ENCODE assay signal across 1 cellular context in the genomic region with DNA sequence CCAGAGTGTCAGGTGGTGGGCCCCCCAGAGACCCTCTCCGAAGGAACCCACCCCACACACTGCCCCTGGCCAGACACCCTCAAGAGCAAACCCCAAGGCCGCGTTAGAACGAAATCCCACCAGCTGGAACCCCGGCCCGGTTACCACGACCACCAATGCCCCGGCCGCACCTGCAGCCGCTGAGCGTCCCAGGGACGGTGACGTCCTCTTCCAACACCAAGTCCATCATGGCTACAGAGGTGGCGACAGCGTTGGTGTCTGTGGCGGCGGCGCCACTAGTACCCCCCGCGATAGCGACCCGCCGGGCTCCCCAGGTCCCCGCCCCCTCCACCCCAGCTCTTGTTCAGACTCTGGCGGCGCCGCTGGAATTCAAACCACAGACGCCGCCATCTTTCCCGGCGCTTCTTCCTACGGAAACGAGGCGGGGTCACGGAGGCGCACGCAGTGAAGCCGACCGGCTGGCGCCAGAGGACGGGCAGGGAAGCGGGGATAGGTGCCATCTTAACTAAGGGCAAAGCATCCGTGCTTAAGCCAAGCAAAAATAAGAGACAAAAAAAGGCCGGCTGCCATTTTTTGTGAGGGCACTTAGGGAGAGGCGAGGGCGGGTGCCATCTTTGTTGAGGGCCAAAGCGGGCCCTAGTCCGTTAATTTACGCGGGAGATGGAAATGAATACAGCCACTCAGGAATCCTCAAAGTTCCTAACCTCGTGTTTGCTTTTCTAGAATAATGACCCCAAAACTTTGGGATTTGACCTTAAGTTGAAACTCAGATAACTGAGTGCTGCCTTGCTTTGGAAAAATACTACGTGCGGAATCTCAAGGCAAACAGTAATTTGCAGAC.
TF ChIP-seq lines count a peak whose summit lies in the region.

A gene (minus strand): TSS at position 418 of the 841 bp plus-strand sequence. CDS start 189 bp downstream, at position 229.

TF ChIP-seq in K562, 482 proteins besides CTCF, POLR2A, EP300 and RAD21 (continued from another document and continues in another):
- TF ChIP-seq NRF1 (conservative IDR thresholded peaks at IDR 0.05 in 1 of 2, IDR thresholded peaks at IDR 0.05 in 1 of 2) (peak; percentile 63 to 74), RBBP5 (IDR thresholded peaks at IDR 0.05; ENCODE audit: borderline replicate concordance, insufficient read depth, low read length, poor library complexity, severe bottlenecking) (peak; percentile 76), BDP1 (IDR thresholded peaks at IDR 0.05; ENCODE audit: insufficient read depth, insufficient read length) (no peak), CBFB (CRISPR knock-in tag; IDR thresholded peaks at IDR 0.05) (no peak), RNF2 (IDR thresholded peaks at IDR 0.05) (peak; percentile 54; the same call in 1 of the 2 replicates), ZNF174 (CRISPR knock-in tag; IDR thresholded peaks at IDR 0.05) (no peak), SP1 (CRISPR knock-in tag; IDR thresholded peaks at IDR 0.05) (peak; percentile 79), ZNF76 (CRISPR knock-in tag; IDR thresholded peaks at IDR 0.05; ENCODE audit: borderline replicate concordance) (no peak), NFRKB (IDR thresholded peaks at IDR 0.05; ENCODE audit: low read depth) (peak; percentile 99), ZNF184 (CRISPR knock-in tag; IDR thresholded peaks at IDR 0.05) (no peak), SNRNP70 (optimal IDR thresholded peaks at IDR 0.05; ENCODE audit: low read depth, low read length) (no peak), NR2C1 (IDR thresholded peaks at IDR 0.05) (peak; percentile 97), NR2C1 (tag; IDR thresholded peaks at IDR 0.05) (peak; percentile 98), ZNF274 (IDR thresholded peaks at IDR 0.05; ENCODE audit: borderline replicate concordance, low read depth, low read length) (no peak), EZH2 (IDR thresholded peaks at IDR 0.05; ENCODE audit: borderline replicate concordance, low read depth, low read length) (no peak), GATAD2A (IDR thresholded peaks at IDR 0.05) (no peak), TBL1XR1 (IDR thresholded peaks at IDR 0.05; ENCODE audit: low read length in 2 of 2) (0 out of 4 replicates have a peak, but pooled peaks of 1 of the 2 experiments have one; percentile 36), KDM2B (CRISPR knock-in tag; IDR thresholded peaks at IDR 0.05) (no peak)
- TF ChIP-seq, protein P1, sequence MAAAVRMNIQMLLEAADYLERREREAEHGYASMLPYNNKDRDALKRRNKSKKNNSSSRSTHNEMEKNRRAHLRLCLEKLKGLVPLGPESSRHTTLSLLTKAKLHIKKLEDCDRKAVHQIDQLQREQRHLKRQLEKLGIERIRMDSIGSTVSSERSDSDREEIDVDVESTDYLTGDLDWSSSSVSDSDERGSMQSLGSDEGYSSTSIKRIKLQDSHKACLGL (CRISPR knock-in tag; IDR thresholded peaks at IDR 0.05; ENCODE audit: borderline replicate concordance, poor library complexity, severe bottlenecking) = no peak
- TF ChIP-seq, protein P2, sequence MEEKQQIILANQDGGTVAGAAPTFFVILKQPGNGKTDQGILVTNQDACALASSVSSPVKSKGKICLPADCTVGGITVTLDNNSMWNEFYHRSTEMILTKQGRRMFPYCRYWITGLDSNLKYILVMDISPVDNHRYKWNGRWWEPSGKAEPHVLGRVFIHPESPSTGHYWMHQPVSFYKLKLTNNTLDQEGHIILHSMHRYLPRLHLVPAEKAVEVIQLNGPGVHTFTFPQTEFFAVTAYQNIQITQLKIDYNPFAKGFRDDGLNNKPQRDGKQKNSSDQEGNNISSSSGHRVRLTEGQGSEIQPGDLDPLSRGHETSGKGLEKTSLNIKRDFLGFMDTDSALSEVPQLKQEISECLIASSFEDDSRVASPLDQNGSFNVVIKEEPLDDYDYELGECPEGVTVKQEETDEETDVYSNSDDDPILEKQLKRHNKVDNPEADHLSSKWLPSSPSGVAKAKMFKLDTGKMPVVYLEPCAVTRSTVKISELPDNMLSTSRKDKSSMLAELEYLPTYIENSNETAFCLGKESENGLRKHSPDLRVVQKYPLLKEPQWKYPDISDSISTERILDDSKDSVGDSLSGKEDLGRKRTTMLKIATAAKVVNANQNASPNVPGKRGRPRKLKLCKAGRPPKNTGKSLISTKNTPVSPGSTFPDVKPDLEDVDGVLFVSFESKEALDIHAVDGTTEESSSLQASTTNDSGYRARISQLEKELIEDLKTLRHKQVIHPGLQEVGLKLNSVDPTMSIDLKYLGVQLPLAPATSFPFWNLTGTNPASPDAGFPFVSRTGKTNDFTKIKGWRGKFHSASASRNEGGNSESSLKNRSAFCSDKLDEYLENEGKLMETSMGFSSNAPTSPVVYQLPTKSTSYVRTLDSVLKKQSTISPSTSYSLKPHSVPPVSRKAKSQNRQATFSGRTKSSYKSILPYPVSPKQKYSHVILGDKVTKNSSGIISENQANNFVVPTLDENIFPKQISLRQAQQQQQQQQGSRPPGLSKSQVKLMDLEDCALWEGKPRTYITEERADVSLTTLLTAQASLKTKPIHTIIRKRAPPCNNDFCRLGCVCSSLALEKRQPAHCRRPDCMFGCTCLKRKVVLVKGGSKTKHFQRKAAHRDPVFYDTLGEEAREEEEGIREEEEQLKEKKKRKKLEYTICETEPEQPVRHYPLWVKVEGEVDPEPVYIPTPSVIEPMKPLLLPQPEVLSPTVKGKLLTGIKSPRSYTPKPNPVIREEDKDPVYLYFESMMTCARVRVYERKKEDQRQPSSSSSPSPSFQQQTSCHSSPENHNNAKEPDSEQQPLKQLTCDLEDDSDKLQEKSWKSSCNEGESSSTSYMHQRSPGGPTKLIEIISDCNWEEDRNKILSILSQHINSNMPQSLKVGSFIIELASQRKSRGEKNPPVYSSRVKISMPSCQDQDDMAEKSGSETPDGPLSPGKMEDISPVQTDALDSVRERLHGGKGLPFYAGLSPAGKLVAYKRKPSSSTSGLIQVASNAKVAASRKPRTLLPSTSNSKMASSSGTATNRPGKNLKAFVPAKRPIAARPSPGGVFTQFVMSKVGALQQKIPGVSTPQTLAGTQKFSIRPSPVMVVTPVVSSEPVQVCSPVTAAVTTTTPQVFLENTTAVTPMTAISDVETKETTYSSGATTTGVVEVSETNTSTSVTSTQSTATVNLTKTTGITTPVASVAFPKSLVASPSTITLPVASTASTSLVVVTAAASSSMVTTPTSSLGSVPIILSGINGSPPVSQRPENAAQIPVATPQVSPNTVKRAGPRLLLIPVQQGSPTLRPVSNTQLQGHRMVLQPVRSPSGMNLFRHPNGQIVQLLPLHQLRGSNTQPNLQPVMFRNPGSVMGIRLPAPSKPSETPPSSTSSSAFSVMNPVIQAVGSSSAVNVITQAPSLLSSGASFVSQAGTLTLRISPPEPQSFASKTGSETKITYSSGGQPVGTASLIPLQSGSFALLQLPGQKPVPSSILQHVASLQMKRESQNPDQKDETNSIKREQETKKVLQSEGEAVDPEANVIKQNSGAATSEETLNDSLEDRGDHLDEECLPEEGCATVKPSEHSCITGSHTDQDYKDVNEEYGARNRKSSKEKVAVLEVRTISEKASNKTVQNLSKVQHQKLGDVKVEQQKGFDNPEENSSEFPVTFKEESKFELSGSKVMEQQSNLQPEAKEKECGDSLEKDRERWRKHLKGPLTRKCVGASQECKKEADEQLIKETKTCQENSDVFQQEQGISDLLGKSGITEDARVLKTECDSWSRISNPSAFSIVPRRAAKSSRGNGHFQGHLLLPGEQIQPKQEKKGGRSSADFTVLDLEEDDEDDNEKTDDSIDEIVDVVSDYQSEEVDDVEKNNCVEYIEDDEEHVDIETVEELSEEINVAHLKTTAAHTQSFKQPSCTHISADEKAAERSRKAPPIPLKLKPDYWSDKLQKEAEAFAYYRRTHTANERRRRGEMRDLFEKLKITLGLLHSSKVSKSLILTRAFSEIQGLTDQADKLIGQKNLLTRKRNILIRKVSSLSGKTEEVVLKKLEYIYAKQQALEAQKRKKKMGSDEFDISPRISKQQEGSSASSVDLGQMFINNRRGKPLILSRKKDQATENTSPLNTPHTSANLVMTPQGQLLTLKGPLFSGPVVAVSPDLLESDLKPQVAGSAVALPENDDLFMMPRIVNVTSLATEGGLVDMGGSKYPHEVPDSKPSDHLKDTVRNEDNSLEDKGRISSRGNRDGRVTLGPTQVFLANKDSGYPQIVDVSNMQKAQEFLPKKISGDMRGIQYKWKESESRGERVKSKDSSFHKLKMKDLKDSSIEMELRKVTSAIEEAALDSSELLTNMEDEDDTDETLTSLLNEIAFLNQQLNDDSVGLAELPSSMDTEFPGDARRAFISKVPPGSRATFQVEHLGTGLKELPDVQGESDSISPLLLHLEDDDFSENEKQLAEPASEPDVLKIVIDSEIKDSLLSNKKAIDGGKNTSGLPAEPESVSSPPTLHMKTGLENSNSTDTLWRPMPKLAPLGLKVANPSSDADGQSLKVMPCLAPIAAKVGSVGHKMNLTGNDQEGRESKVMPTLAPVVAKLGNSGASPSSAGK (IDR thresholded peaks at IDR 0.05) = peak; percentile 98
- TF ChIP-seq, protein P3, sequence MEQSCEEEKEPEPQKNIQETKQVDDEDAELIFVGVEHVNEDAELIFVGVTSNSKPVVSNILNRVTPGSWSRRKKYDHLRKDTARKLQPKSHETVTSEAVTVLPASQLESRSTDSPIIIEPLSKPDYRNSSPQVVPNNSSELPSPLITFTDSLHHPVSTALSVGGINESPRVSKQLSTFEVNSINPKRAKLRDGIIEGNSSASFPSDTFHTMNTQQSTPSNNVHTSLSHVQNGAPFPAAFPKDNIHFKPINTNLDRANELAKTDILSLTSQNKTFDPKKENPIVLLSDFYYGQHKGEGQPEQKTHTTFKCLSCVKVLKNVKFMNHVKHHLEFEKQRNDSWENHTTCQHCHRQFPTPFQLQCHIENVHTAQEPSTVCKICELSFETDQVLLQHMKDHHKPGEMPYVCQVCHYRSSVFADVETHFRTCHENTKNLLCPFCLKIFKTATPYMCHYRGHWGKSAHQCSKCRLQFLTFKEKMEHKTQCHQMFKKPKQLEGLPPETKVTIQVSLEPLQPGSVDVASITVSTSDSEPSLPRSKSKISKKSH (CRISPR knock-in tag; IDR thresholded peaks at IDR 0.05) = no peak
- TF ChIP-seq, protein P4, sequence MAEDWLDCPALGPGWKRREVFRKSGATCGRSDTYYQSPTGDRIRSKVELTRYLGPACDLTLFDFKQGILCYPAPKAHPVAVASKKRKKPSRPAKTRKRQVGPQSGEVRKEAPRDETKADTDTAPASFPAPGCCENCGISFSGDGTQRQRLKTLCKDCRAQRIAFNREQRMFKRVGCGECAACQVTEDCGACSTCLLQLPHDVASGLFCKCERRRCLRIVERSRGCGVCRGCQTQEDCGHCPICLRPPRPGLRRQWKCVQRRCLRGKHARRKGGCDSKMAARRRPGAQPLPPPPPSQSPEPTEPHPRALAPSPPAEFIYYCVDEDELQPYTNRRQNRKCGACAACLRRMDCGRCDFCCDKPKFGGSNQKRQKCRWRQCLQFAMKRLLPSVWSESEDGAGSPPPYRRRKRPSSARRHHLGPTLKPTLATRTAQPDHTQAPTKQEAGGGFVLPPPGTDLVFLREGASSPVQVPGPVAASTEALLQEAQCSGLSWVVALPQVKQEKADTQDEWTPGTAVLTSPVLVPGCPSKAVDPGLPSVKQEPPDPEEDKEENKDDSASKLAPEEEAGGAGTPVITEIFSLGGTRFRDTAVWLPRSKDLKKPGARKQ (CRISPR knock-in tag; IDR thresholded peaks at IDR 0.05) = no peak
- TF ChIP-seq, protein P5, sequence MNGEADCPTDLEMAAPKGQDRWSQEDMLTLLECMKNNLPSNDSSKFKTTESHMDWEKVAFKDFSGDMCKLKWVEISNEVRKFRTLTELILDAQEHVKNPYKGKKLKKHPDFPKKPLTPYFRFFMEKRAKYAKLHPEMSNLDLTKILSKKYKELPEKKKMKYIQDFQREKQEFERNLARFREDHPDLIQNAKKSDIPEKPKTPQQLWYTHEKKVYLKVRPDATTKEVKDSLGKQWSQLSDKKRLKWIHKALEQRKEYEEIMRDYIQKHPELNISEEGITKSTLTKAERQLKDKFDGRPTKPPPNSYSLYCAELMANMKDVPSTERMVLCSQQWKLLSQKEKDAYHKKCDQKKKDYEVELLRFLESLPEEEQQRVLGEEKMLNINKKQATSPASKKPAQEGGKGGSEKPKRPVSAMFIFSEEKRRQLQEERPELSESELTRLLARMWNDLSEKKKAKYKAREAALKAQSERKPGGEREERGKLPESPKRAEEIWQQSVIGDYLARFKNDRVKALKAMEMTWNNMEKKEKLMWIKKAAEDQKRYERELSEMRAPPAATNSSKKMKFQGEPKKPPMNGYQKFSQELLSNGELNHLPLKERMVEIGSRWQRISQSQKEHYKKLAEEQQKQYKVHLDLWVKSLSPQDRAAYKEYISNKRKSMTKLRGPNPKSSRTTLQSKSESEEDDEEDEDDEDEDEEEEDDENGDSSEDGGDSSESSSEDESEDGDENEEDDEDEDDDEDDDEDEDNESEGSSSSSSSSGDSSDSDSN (IDR thresholded peaks at IDR 0.05; ENCODE audit: borderline replicate concordance in 1 of 2, low read depth in 2 of 2, low read length in 2 of 2) = peak in 1 of 2 experiments; percentile 48; a peak in 1 of 4 replicates
- TF ChIP-seq, protein P6, sequence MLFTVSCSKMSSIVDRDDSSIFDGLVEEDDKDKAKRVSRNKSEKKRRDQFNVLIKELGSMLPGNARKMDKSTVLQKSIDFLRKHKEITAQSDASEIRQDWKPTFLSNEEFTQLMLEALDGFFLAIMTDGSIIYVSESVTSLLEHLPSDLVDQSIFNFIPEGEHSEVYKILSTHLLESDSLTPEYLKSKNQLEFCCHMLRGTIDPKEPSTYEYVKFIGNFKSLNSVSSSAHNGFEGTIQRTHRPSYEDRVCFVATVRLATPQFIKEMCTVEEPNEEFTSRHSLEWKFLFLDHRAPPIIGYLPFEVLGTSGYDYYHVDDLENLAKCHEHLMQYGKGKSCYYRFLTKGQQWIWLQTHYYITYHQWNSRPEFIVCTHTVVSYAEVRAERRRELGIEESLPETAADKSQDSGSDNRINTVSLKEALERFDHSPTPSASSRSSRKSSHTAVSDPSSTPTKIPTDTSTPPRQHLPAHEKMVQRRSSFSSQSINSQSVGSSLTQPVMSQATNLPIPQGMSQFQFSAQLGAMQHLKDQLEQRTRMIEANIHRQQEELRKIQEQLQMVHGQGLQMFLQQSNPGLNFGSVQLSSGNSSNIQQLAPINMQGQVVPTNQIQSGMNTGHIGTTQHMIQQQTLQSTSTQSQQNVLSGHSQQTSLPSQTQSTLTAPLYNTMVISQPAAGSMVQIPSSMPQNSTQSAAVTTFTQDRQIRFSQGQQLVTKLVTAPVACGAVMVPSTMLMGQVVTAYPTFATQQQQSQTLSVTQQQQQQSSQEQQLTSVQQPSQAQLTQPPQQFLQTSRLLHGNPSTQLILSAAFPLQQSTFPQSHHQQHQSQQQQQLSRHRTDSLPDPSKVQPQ (CRISPR knock-in tag; IDR thresholded peaks at IDR 0.05; ENCODE audit: borderline replicate concordance) = no peak
